Comparison of ENCODE assay signal across 19 cellular contexts in genomic region chr16:51321251-51321650, GRCh38.
"Had no signal": no experiment of that assay in that cellular context is flagged by ENCODE, and none has a peak within 500 bp of the region (broad histone marks: within the 10 kb centered on the region; RNA-seq: fewer than 3 reads in every experiment).

No MANE protein-coding gene starts in this region.

- H3K4me1 Mint-ChIP-seq: naive thymus-derived CD4-positive, alpha-beta T cell had no signal

- H3K36me3 Mint-ChIP-seq: activated naive CD8-positive, alpha-beta T cell; naive thymus-derived CD4-positive, alpha-beta T cell had no signal

- H3K27ac Mint-ChIP-seq: activated naive CD8-positive, alpha-beta T cell; activated T-helper 1 cell treated with anti-CD3 and anti-CD28 coated beads, Interleukin-12 subunit alpha, Interleukin-12 subunit beta, Interleukin-2, Interleukin-4 antibody, amounts not matched to agents 30 ng/mL and 10 ng/mL and 1 ng/mL, durations not matched to agents 14 hours and 24 hours and 36 hours; naive thymus-derived CD4-positive, alpha-beta T cell; neural progenitor cell; stimulated activated naive CD8-positive, alpha-beta T cell treated with anti-CD3 and anti-CD28 coated beads, Interleukin-15, Interleukin-2, amounts not matched to agents 100 ng/mL and 50 ng/mL, for 24 hours had no signal

- DNase-seq: activated CD4-positive, alpha-beta T cell treated with anti-CD3 and anti-CD28 coated beads, Interleukin-2, amount 50 U/mL, for 4 hours; activated CD4-positive, CD25-positive, alpha-beta regulatory T cell treated with anti-CD3 and anti-CD28 coated beads, Interleukin-2, amount 50 U/mL, for 72 hours; activated T-cell treated with anti-CD3 and anti-CD28 coated beads for 4 hours; brain microvascular endothelial cell; cortex of kidney; gastrocnemius medialis; heart left ventricle; mesendoderm; naive thymus-derived CD4-positive, alpha-beta T cell; right cardiac atrium; T-helper 1 cell; transverse colon had no signal

- H3K9me3 Mint-ChIP-seq: activated T-helper 1 cell treated with anti-CD3 and anti-CD28 coated beads, Interleukin-12 subunit alpha, Interleukin-12 subunit beta, Interleukin-2, Interleukin-4 antibody, amounts not matched to agents 30 ng/mL and 10 ng/mL and 1 ng/mL, durations not matched to agents 14 hours and 24 hours and 36 hours; neural progenitor cell had no signal

- H3K4me3 ChIP-seq: gastrocnemius medialis, heart left ventricle, neural progenitor cell, prostate gland, skin epidermis, suprapubic skin, transverse colon had no signal

- H3K4me3 Mint-ChIP-seq: activated naive CD8-positive, alpha-beta T cell; activated T-helper 1 cell treated with anti-CD3 and anti-CD28 coated beads, Interleukin-12 subunit alpha, Interleukin-12 subunit beta, Interleukin-2, Interleukin-4 antibody, amounts not matched to agents 30 ng/mL and 10 ng/mL and 1 ng/mL, durations not matched to agents 14 hours and 24 hours and 36 hours; naive thymus-derived CD4-positive, alpha-beta T cell; neural progenitor cell; stimulated activated naive CD8-positive, alpha-beta T cell treated with anti-CD3 and anti-CD28 coated beads, Interleukin-15, Interleukin-2, amounts not matched to agents 100 ng/mL and 50 ng/mL, for 24 hours had no signal

- H3K27me3 Mint-ChIP-seq: naive thymus-derived CD4-positive, alpha-beta T cell; stimulated activated naive CD8-positive, alpha-beta T cell treated with anti-CD3 and anti-CD28 coated beads, Interleukin-15, Interleukin-2, amounts not matched to agents 100 ng/mL and 50 ng/mL, for 24 hours had no signal
